14 cellular contexts compared by ENCODE assay signal in the genomic region with DNA sequence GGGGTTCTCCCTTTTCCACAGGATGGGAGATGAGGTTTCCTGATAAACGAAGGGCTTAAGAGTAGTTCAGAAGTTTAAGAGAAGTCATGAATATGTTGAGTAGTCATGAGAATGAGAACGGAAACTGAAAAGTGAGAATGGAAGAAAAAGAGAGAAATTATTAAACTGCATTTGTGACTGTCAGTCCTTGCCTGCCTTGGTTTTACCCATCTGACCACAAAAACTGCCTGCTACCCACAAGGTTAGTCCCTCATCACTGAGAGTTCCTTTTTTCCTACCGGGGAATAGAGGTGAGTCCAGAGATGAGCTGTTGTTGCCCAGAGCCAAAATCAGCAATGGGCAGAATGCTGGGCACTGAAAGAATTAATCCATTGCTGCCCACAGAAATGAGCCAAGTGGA.
DNase-seq lines count a peak whose midpoint lies in the region; ATAC-seq and TF ChIP-seq lines count a peak whose summit lies in the region.
"Had no signal": no experiment of that assay in that cellular context is flagged by ENCODE, and none has a peak within 500 bp of the region (broad histone marks: within the 10 kb centered on the region; RNA-seq: fewer than 3 reads in every experiment).

No MANE protein-coding gene starts in this region.

- H3K4me3 Mint-ChIP-seq in dendritic cell treated with granulocyte-macrophage colony-stimulating factor and Interleukin-4, amounts not matched to agents 40 ng/mL and 50 ng/mL, for 4 days: no peak overlapping the region
- H3K4me3 Mint-ChIP-seq in Caco-2 (ENCODE audit: unreplicated experiment) (no peak overlapping the region), progenitor cell of endocrine pancreas (ENCODE audit: low read depth) (no peak overlapping the region)
- H3K4me3 Mint-ChIP-seq: H9 had no signal

- POLR2A ChIA-PET in Caco-2 (lab: Charles Lee): no interaction called here

- no peaks in the 10 kb centered on the region for H3K9me3 Mint-ChIP-seq in dendritic cell treated with granulocyte-macrophage colony-stimulating factor and Interleukin-4, amounts not matched to agents 40 ng/mL and 50 ng/mL, for 4 days
- H3K9me3 Mint-ChIP-seq in Caco-2 (ENCODE audit: unreplicated experiment) (no peaks in the 10 kb centered on the region), progenitor cell of endocrine pancreas (ENCODE audit: low read depth) (no peaks in the 10 kb centered on the region)
- H3K9me3 Mint-ChIP-seq: H9 had no signal

- no peak for DNase-seq in activated T-cell treated with anti-CD3 and anti-CD28 coated beads, Interleukin-2, amount 50 U/mL, for 1 hour
- DNase-seq in lower leg skin (ENCODE audit: low spot score in 2 of 2) (no peak), Caco-2 (no peak), progenitor cell of endocrine pancreas (ENCODE audit: low spot score, unreplicated experiment) (no peak)
- DNase-seq: activated naive CD4-positive, alpha-beta T cell treated with anti-CD3 and anti-CD28 coated beads, Interleukin-2, amount 50 U/mL, for 16 hours; DMS79; dorsolateral prefrontal cortex; H9; heart right ventricle; NCI-H1417 had no signal

- H3K27me3 Mint-ChIP-seq in dendritic cell treated with granulocyte-macrophage colony-stimulating factor and Interleukin-4, amounts not matched to agents 40 ng/mL and 50 ng/mL, for 4 days: no peaks in the 10 kb centered on the region
- H3K27me3 Mint-ChIP-seq in Caco-2 (ENCODE audit: insufficient read depth, unreplicated experiment) (peaks cover 5% of the 10 kb centered on the region), progenitor cell of endocrine pancreas (peaks cover 4% of the 10 kb centered on the region)

- CTCF ChIA-PET in Caco-2 (lab: Charles Lee): no interaction called here

- peak overlapping the region; percentile 9 for H3K27ac Mint-ChIP-seq in dendritic cell treated with granulocyte-macrophage colony-stimulating factor and Interleukin-4, amounts not matched to agents 40 ng/mL and 50 ng/mL, for 4 days
- no peak overlapping the region for H3K27ac Mint-ChIP-seq in Caco-2 (ENCODE audit: unreplicated experiment)
- H3K27ac Mint-ChIP-seq in progenitor cell of endocrine pancreas: no peak overlapping the region
- H3K27ac Mint-ChIP-seq: H9 had no signal

- H3K4me1 Mint-ChIP-seq in dendritic cell treated with granulocyte-macrophage colony-stimulating factor and Interleukin-4, amounts not matched to agents 40 ng/mL and 50 ng/mL, for 4 days (ENCODE audit: low read depth): peaks cover 14% of the 10 kb centered on the region
- H3K4me1 Mint-ChIP-seq in Caco-2 (ENCODE audit: low read depth, unreplicated experiment) (peaks cover 10% of the 10 kb centered on the region), progenitor cell of endocrine pancreas (ENCODE audit: low read depth) (peaks cover 4% of the 10 kb centered on the region)

- 83 to 88% methylated on average over 3 of the region's 3 CpGs for WGBS in lower leg skin, 2 donors

- H3K4me1 ChIP-seq in Caco-2: peaks cover 15% of the 10 kb centered on the region; the same call in 1 of the 2 replicates

- H3K36me3 Mint-ChIP-seq in dendritic cell treated with granulocyte-macrophage colony-stimulating factor and Interleukin-4, amounts not matched to agents 40 ng/mL and 50 ng/mL, for 4 days (ENCODE audit: low read depth): no peaks in the 10 kb centered on the region
- no peaks in the 10 kb centered on the region for H3K36me3 Mint-ChIP-seq in Caco-2 (ENCODE audit: insufficient read depth, unreplicated experiment)
- no peaks in the 10 kb centered on the region for H3K36me3 Mint-ChIP-seq in progenitor cell of endocrine pancreas (ENCODE audit: insufficient read depth)

- H3K36me3 ChIP-seq in Caco-2 (ENCODE audit: control insufficient read depth, insufficient read depth, low read length): no peaks in the 10 kb centered on the region
- H3K36me3 ChIP-seq: heart right ventricle had no signal

- TF ChIP-seq POLR2A in lower leg skin (IDR thresholded peaks at IDR 0.05): no peak

- ATAC-seq in GM18907 (IDR thresholded peaks at IDR 0.05; ENCODE audit: unreplicated experiment) (peak; percentile 95), GM21528 (IDR thresholded peaks at IDR 0.05; ENCODE audit: low FRiP score, unreplicated experiment) (peak; percentile 93), HG03103 (IDR thresholded peaks at IDR 0.05; ENCODE audit: low read depth, unreplicated experiment) (peak; percentile 82)
- ATAC-seq: heart right ventricle had no signal

- H3K4me3 ChIP-seq in lower leg skin (ENCODE audit: low read depth, poor library complexity, severe bottlenecking) (no peak overlapping the region), Caco-2 (ENCODE audit: low read depth, low read length) (no peak overlapping the region)
- H3K4me3 ChIP-seq: dorsolateral prefrontal cortex, heart right ventricle had no signal

- H3K9me3 ChIP-seq in Caco-2: no peaks in the 10 kb centered on the region
- H3K9me3 ChIP-seq: heart right ventricle had no signal

- TF ChIP-seq CTCF in lower leg skin (IDR thresholded peaks at IDR 0.05) (no peak), Caco-2 (IDR thresholded peaks at IDR 0.05; ENCODE audit: insufficient read depth in 1 of 2, low read depth in 1 of 2, low read length in 1 of 2, severe bottlenecking in 1 of 2, unreplicated experiment in 1 of 2) (no peak), progenitor cell of endocrine pancreas (IDR thresholded peaks at IDR 0.05; ENCODE audit: unreplicated experiment) (no peak)

- no peaks in the 10 kb centered on the region for H3K27me3 ChIP-seq in Caco-2 (replicated peaks; ENCODE audit: control insufficient read depth, insufficient read depth, low read length)
- H3K27me3 ChIP-seq: dorsolateral prefrontal cortex, heart right ventricle had no signal

- no TSS peak for BruUV-seq in Caco-2 (replicated peaks; lab: Mats Ljungman, UMichigan)

- intact Hi-C loops in dendritic cell treated with granulocyte-macrophage colony-stimulating factor and Interleukin-4, amounts not matched to agents 40 ng/mL and 50 ng/mL, for 4 days (cut with micrococcal nuclease): no loop called here
- intact Hi-C loops in lower leg skin (cut with DNase I; ENCODE audit: low total_unique reads): no loop called here
- intact Hi-C loops in Caco-2 (cut with micrococcal nuclease; ENCODE audit: unreplicated experiment): no loop called here
